29 cellular contexts compared by ENCODE assay signal in genomic region chr3:71187715-71188114, GRCh38.
"Had no signal": no experiment of that assay in that cellular context is flagged by ENCODE, and none has a peak within 500 bp of the region (broad histone marks: within the 10 kb centered on the region; RNA-seq: fewer than 3 reads in every experiment).

No MANE protein-coding gene starts in this region.

- H3K27ac ChIP-seq: colonic mucosa, epithelial cell of prostate, gastrocnemius medialis, left lung, ovary, thoracic aorta, tibial nerve, upper lobe of left lung had no signal

- H3K27me3 ChIP-seq: colonic mucosa, gastrocnemius medialis, left lung, ovary, tibial nerve, upper lobe of left lung had no signal

- H3K36me3 ChIP-seq: colonic mucosa, gastrocnemius medialis, ovary, thoracic aorta, upper lobe of left lung had no signal

- DNase-seq: colonic mucosa; effector CD8-positive, alpha-beta T cell; endodermal cell; foreskin fibroblast; gastrocnemius medialis; head of caudate nucleus; hippocampal formation; left cardiac atrium; left lung; natural killer cell; occipital lobe; ovary; posterior cingulate gyrus; retina; stimulated activated CD4-positive, alpha-beta T cell treated with anti-CD3 and anti-CD28 coated beads, Interleukin-12 subunit alpha, Interleukin-12 subunit beta, amount 100 ng/mL, for 4 hours; stimulated activated CD4-positive, alpha-beta T cell treated with anti-CD3 and anti-CD28 coated beads, Interleukin-1b, Interleukin-23, amount 100 ng/mL, for 48 hours; stimulated activated CD4-positive, alpha-beta T cell treated with anti-CD3 and anti-CD28 coated beads, Interleukin-4, amount 100 ng/mL, for 1 hour; stimulated activated CD8-positive, alpha-beta memory T cell treated with anti-CD3 and anti-CD28 coated beads, Interleukin-4, amount 100 ng/mL, for 48 hours; stimulated activated naive CD4-positive, alpha-beta T cell; upper lobe of left lung had no signal

- H3K4me3 ChIP-seq: colonic mucosa, gastrocnemius medialis, left lung, lung, ovary, smooth muscle cell, thoracic aorta, tibial nerve, upper lobe of left lung had no signal

- H3K36me3 Mint-ChIP-seq: natural killer cell had no signal

- H3K4me1 ChIP-seq: colonic mucosa, tibial nerve, upper lobe of left lung had no signal

- H3K27me3 Mint-ChIP-seq: dendritic cell treated with granulocyte-macrophage colony-stimulating factor and Interleukin-4, amounts not matched to agents 40 ng/mL and 50 ng/mL, for 4 days; memory B cell had no signal

- H3K9me3 Mint-ChIP-seq: dendritic cell treated with granulocyte-macrophage colony-stimulating factor and Interleukin-4, amounts not matched to agents 40 ng/mL and 50 ng/mL, for 4 days; endodermal cell; memory B cell; natural killer cell had no signal

- H3K9me3 ChIP-seq: colonic mucosa, gastrocnemius medialis, left lung, ovary, thoracic aorta, tibial nerve, upper lobe of left lung had no signal

- H3K4me3 Mint-ChIP-seq: dendritic cell treated with granulocyte-macrophage colony-stimulating factor and Interleukin-4, amounts not matched to agents 40 ng/mL and 50 ng/mL, for 4 days; endodermal cell; memory B cell; natural killer cell had no signal

- H3K27ac Mint-ChIP-seq: dendritic cell treated with granulocyte-macrophage colony-stimulating factor and Interleukin-4, amounts not matched to agents 40 ng/mL and 50 ng/mL, for 4 days; endodermal cell; memory B cell; natural killer cell had no signal

- ATAC-seq: esophagus mucosa, gastrocnemius medialis, left cardiac atrium, left lung, natural killer cell, sciatic nerve had no signal
